Comparison of ENCODE assay signal across 17 cellular contexts in genomic region chrX:74451450-74452198, GRCh38. TPM values are rescaled to one million over a fixed set of nuclear protein-coding genes. Genes with fewer than 3 reads are reported as not detected.
DNase-seq lines count a peak whose midpoint lies in the region; ATAC-seq and TF ChIP-seq lines count a peak whose summit lies in the region.
"Had no signal": no experiment of that assay in that cellular context is flagged by ENCODE, and none has a peak within 500 bp of the region (broad histone marks: within the 10 kb centered on the region; RNA-seq: fewer than 3 reads in every experiment).

No MANE protein-coding gene starts in this region.

- TF ChIP-seq RAD21 in neural cell (conservative IDR thresholded peaks at IDR 0.05): no peak

- H3F3A ChIP-seq in GM23248 (ENCODE audit: insufficient read depth) (peaks cover 35% of the 10 kb centered on the region), neural cell (ENCODE audit: insufficient read depth, low read length, poor library complexity, severe bottlenecking) (no peaks in the 10 kb centered on the region)

- no peaks in the 10 kb centered on the region for H4K20me1 ChIP-seq in GM23248 (ENCODE audit: insufficient read depth)
- H4K20me1 ChIP-seq in neural cell (ENCODE audit: insufficient read depth): no peaks in the 10 kb centered on the region

- in situ Hi-C loops in GM23248 (cut with MboI): no loop called here

- no peaks in the 10 kb centered on the region for H3K27me3 ChIP-seq in AG04450 (ENCODE audit: control insufficient read depth, insufficient read depth, low read length)
- no peaks in the 10 kb centered on the region for H3K27me3 ChIP-seq in GM23248 (replicated peaks; ENCODE audit: insufficient read depth)
- no peaks in the 10 kb centered on the region for H3K27me3 ChIP-seq in adrenal gland
- H3K27me3 ChIP-seq in neural cell (ENCODE audit: insufficient read depth, low read depth, low read length): no peaks in the 10 kb centered on the region
- H3K27me3 ChIP-seq: upper lobe of left lung had no signal

- no peak for DNase-seq in AG04450 (ENCODE audit: low read depth, low spot score)
- DNase-seq in GM23248: no peak
- DNase-seq in adrenal gland: peak in 6 of 7 donors; percentile 36 to 76 (median 58)
- no peak for DNase-seq in posterior vena cava (ENCODE audit: low spot score)
- DNase-seq: activated CD8-positive, alpha-beta memory T cell treated with anti-CD3 and anti-CD28 coated beads, Interleukin-2, amount 10 ng/mL, durations not matched to agents 7 days and 5 days; DND-41; NCI-H1092; NCI-H2029; NCI-H446; posterior cingulate gyrus; stimulated activated CD4-positive, alpha-beta T cell treated with anti-CD3 and anti-CD28 coated beads, Interleukin-2, amount 100 ng/mL, for 48 hours; upper lobe of left lung had no signal

- H3K27ac ChIP-seq in AG04450 (ENCODE audit: low read depth, low read length) (peak overlapping the region; percentile 57), GM23248 (peak overlapping the region; percentile 76), adrenal gland (peak overlapping the region in 4 of 5 donors; percentile 21 to 70 (median 35)), neural cell (ENCODE audit: low read length) (peak overlapping the region; percentile 47)
- H3K27ac ChIP-seq: upper lobe of left lung had no signal

- POLR2A ChIA-PET in AG04450 (lab: Yijun Ruan, JAX): interaction anchor here (1.1 kb wide), 1 partner anchor 31 kb away, joined by 8 read pairs; the partner anchor contains the start of gene SLC16A2

- ATAC-seq in HG03457 (IDR thresholded peaks at IDR 0.05; ENCODE audit: unreplicated experiment) (no peak), HG02759 (IDR thresholded peaks at IDR 0.05; ENCODE audit: unreplicated experiment) (no peak)
- ATAC-seq: activated CD8-positive, alpha-beta memory T cell treated with anti-CD3 and anti-CD28 coated beads, Interleukin-2, amount 10 ng/mL, durations not matched to agents 7 days and 5 days had no signal

- H3K4me3 ChIP-seq in AG04450 (ENCODE audit: low read depth, low read length): no peak overlapping the region
- 0 out of 2 replicates have a peak overlapping the region, but pooled peaks have one; percentile 7 for H3K4me3 ChIP-seq in GM23248
- H3K4me3 ChIP-seq in adrenal gland: no peak overlapping the region
- H3K4me3 ChIP-seq in neural cell (ENCODE audit: low read length): peak overlapping the region; percentile 28
- H3K4me3 ChIP-seq: skin epidermis, upper lobe of left lung had no signal

- H2AFZ ChIP-seq in GM23248: no peak overlapping the region
- H2AFZ ChIP-seq in neural cell (ENCODE audit: low read depth, low read length): no peak overlapping the region

- CTCF ChIA-PET in AG04450 (lab: Charles Lee): no interaction called here

- 75 to 84% methylated on average over 5 of the region's 5 CpGs for WGBS in GM23248 (ENCODE audit: low coverage in 1 of 2, low lambda C conversion rate in 2 of 2, missing lambda C conversion rate in 2 of 2), 2 experiments
- WGBS in adrenal gland, 4 donors: 37 to 54% (median 52%) methylated on average over 4 to 5 of the region's 5 CpGs

- H3K9me3 ChIP-seq in AG04450 (ENCODE audit: control insufficient read depth, insufficient read depth, low read length) (no peaks in the 10 kb centered on the region), GM23248 (ENCODE audit: low read depth) (no peaks in the 10 kb centered on the region), adrenal gland (replicated peaks in 1 of 3) (no peaks in the 10 kb centered on the region), neural cell (ENCODE audit: low read length) (no peaks in the 10 kb centered on the region)
- H3K9me3 ChIP-seq: upper lobe of left lung had no signal

- H3K4me1 ChIP-seq in GM23248 (ENCODE audit: insufficient read depth) (peaks cover 33% of the 10 kb centered on the region), adrenal gland (replicated peaks in 1 of 2) (peaks cover 0 to 7% of the 10 kb centered on the region in 2 donors)
- H3K4me1 ChIP-seq: upper lobe of left lung had no signal

- no peak for TF ChIP-seq POLR2A in adrenal gland (IDR thresholded peaks at IDR 0.05)

- TF ChIP-seq EP300 in neural cell (conservative IDR thresholded peaks at IDR 0.05; ENCODE audit: poor library complexity, severe bottlenecking): peak; percentile 46

- no peak overlapping the region for H3K9ac ChIP-seq in GM23248
- no peak overlapping the region for H3K9ac ChIP-seq in neural cell (ENCODE audit: low read length)

- peaks cover 37% of the 10 kb centered on the region for H3K79me2 ChIP-seq in GM23248 (ENCODE audit: insufficient read depth)
- no peaks in the 10 kb centered on the region for H3K79me2 ChIP-seq in neural cell (replicated peaks; ENCODE audit: insufficient read depth, low read length)

- TF ChIP-seq CTCF in AG04450 (IDR thresholded peaks at IDR 0.05; ENCODE audit: low read depth, low read length) (no peak), adrenal gland (IDR thresholded peaks at IDR 0.05) (no peak), neural cell (IDR thresholded peaks at IDR 0.05; ENCODE audit: poor library complexity, severe bottlenecking) (no peak)

- H3K36me3 ChIP-seq in GM23248 (ENCODE audit: low read depth) (no peaks in the 10 kb centered on the region), adrenal gland (replicated peaks in 1 of 2) (no peaks in the 10 kb centered on the region), neural cell (ENCODE audit: insufficient read depth, low read length) (no peaks in the 10 kb centered on the region)
- H3K36me3 ChIP-seq: upper lobe of left lung had no signal

- no peaks in the 10 kb centered on the region for H3K9me2 ChIP-seq in GM23248 (ENCODE audit: insufficient read depth)
- H3K9me2 ChIP-seq in neural cell (ENCODE audit: insufficient read depth, low read length): no peaks in the 10 kb centered on the region

- H3K4me2 ChIP-seq in GM23248 (ENCODE audit: unreplicated experiment) (peak overlapping the region; percentile 46), neural cell (ENCODE audit: low read length) (no peak overlapping the region)

- intact Hi-C loops in adrenal gland (cut with DNase I): no loop called here
- intact Hi-C loops in posterior vena cava (cut with DNase I): loop anchor here in 1 of 2 donors (1.0 kb wide), 1 partner anchor 34 kb away; no protein-coding TSS in a partner anchor

TF ChIP-seq in neural cell, 6 proteins besides CTCF, POLR2A, EP300 and RAD21:
- TF ChIP-seq MXI1 (conservative IDR thresholded peaks at IDR 0.05; ENCODE audit: poor library complexity, severe bottlenecking) (no peak), REST (IDR thresholded peaks at IDR 0.05; ENCODE audit: borderline replicate concordance) (no peak), EZH2 (IDR thresholded peaks at IDR 0.05; ENCODE audit: borderline replicate concordance, insufficient read depth, low read length, poor library complexity, severe bottlenecking) (no peak), TAF1 (IDR thresholded peaks at IDR 0.05; ENCODE audit: low read depth) (no peak), POLR2AphosphoS5 (IDR thresholded peaks at IDR 0.05) (no peak), SMC3 (conservative IDR thresholded peaks at IDR 0.05; ENCODE audit: poor library complexity) (no peak)

RNA-seq across cellular contexts. Expression of gene SLC16A2, which starts 30.3 kb away (rescaled TPM):
- polyA plus RNA-seq in AG04450 (2011; rRNA removed): 38.5 and 42.6 TPM in 2 replicates
- 33.1 and 38.7 TPM in 2 replicates for polyA minus RNA-seq in AG04450 (2011; rRNA and poly(A)+ RNA removed)
- total RNA-seq in GM23248 (2014; rRNA removed; shearing (Covaris generic)): 53.0 and 55.3 TPM in 2 replicates
- 55.6 and 56.8 TPM in 2 replicates for polyA plus RNA-seq in GM23248 (2016; fragmentation: Nextera tagmentation; extraction: Ambion mirVana)
- 100 to 1,000 TPM in 1 of 8 donors, 10 to 100 TPM in 7; 36.8 to 109 (median 56.6) TPM for total RNA-seq in adrenal gland
- 10 to 100 TPM in 2 of 3 donors, 1 to 10 TPM in 1; 9.3 to 97.9 (median 13.4) TPM for polyA plus RNA-seq in adrenal gland
- 14.5 and 17.4 TPM in 2 replicates for polyA plus RNA-seq in neural cell
- 31.3 and 32.6 TPM in 2 replicates for polyA minus RNA-seq in neural cell
- 10 to 100 TPM; 11.9 to 18.4 TPM for total RNA-seq in posterior vena cava
- total RNA-seq: natural killer cell treated with Interleukin-12 subunit alpha and Interleukin-12 subunit beta and Interleukin-15 and Interleukin-18, amount 100 ng/mL, for 72 hours had no signal

Comparison
In these comparisons a context has a peak if more than half of its experiments do, and no peak if none do; other contexts are left out.
1. DNase-seq: peak in adrenal gland (6 of 7); none in AG04450 (single experiment), GM23248 (single experiment) and posterior vena cava (single experiment).
2. H3K4me3 ChIP-seq: peak in GM23248 (single experiment) and neural cell (single experiment); none in AG04450 (single experiment) and adrenal gland (0 of 4).
3. Peak in every context shown above with its lines, with median percentiles within 50 percentile points of each other: H3K27ac ChIP-seq.